8 cellular contexts compared by ENCODE assay signal in the genomic region with DNA sequence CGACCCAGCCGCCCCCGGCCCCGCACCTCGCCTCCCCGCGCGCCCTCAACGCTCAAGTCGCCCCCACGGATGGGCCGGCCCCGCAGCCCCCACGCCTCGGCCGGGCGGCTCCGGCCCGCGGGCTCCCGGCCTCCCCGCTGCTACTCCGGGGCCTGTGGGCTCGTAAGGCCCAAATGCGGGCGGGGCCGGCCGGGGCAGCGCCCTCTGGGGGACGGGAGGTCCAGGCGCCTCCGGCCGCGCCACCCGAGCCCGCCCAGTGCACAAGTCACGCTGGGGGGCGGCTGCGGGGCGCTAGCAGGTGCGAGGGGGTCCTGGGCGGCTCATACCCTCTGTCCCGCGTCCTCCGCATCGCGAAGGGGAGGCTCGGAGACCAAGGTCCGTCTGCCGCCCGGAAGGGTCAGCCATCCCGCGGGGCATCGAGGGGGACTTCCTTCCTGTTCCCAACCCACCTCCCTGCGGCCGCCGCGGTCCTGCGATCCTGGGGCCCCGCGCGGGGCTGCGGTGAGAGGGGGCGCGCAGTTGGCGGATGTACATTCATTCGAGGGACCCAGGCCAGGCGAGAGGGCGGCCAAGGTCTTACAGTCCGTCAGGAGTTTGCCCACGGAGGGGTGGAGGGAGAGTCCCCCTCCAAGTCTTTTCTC. TPM values are rescaled to one million over a fixed set of nuclear protein-coding genes. Genes with fewer than 3 reads are reported as not detected.
A peak's percentile ranks its signal among the peaks of the same experiment; 100 is the strongest.
DNase-seq lines count a peak whose midpoint lies in the region; ATAC-seq lines count a peak whose summit lies in the region.

A gene with protein sequence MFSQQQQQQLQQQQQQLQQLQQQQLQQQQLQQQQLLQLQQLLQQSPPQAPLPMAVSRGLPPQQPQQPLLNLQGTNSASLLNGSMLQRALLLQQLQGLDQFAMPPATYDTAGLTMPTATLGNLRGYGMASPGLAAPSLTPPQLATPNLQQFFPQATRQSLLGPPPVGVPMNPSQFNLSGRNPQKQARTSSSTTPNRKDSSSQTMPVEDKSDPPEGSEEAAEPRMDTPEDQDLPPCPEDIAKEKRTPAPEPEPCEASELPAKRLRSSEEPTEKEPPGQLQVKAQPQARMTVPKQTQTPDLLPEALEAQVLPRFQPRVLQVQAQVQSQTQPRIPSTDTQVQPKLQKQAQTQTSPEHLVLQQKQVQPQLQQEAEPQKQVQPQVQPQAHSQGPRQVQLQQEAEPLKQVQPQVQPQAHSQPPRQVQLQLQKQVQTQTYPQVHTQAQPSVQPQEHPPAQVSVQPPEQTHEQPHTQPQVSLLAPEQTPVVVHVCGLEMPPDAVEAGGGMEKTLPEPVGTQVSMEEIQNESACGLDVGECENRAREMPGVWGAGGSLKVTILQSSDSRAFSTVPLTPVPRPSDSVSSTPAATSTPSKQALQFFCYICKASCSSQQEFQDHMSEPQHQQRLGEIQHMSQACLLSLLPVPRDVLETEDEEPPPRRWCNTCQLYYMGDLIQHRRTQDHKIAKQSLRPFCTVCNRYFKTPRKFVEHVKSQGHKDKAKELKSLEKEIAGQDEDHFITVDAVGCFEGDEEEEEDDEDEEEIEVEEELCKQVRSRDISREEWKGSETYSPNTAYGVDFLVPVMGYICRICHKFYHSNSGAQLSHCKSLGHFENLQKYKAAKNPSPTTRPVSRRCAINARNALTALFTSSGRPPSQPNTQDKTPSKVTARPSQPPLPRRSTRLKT (minus strand): TSS at position 167 of the 641 bp plus-strand sequence. CDS start 715 bp downstream, outside the sequence.

- DNase-seq in Ammon's horn (ENCODE audit: low spot score), result peak; percentile 78
- DNase-seq in NOMO-1 treated with dmso at 0.1 percent for 144 hours (lab: John Stamatoyannopoulos, UW; ENCODE audit: unreplicated experiment), result peak; percentile 63
- peak; percentile 78 for DNase-seq in activated CD8-positive, alpha-beta memory T cell treated with anti-CD3 and anti-CD28 coated beads, Interleukin-2, amount 50 U/mL, for 4 hours
- peak; percentile 88 for DNase-seq in epidermal melanocyte (ENCODE audit: insufficient read length, low spot score)
- DNase-seq in mucosa of gallbladder (ENCODE audit: low spot score), result peak; percentile 75
- DNase-seq in stimulated activated CD8-positive, alpha-beta memory T cell treated with anti-CD3 and anti-CD28 coated beads, Interleukin-4, amount 100 ng/mL, for 4 hours (ENCODE audit: low read depth in 2 of 2, low spot score in 1 of 2), result peak; percentile 38 to 42

- ATAC-seq in GM18907 (IDR thresholded peaks at IDR 0.05; ENCODE audit: unreplicated experiment) (peak; percentile 78), HG03196 (IDR thresholded peaks at IDR 0.05; ENCODE audit: unreplicated experiment) (peak; percentile 80)

RNA-seq across cellular contexts. Expression of the gene that starts here (rescaled TPM):
- total RNA-seq in mucosa of gallbladder, result 109 TPM

Comparison
In these comparisons a context has a peak if more than half of its experiments do, and no peak if none do; other contexts are left out.
1. Peak in every context shown above with its lines: DNase-seq and ATAC-seq.